ENCODE assay signal across 8 cellular contexts in the genomic region with DNA sequence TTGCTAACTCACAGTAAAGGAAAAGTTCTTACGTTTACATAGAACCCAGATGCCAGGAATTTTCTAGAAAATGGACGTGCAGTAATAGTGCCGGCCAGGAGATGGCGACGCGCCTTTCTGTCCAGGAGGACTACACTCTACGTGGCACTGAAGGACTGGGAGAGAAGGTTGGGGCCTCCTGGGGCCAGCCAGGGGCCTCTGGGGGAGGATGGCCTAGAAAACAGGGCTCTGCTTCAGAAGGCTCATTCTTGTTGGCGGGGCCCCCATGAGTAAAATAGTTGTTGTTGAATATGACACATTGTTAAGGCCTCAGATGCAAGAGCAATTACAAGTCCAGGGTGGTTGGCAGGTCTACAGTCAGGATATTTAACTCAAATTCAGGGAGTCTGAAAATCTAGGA.
A peak's percentile ranks its signal among the peaks of the same experiment; 100 is the strongest.
DNase-seq lines count a peak whose midpoint lies in the region; ATAC-seq and TF ChIP-seq lines count a peak whose summit lies in the region.

No MANE protein-coding gene starts in this region.

- DNase-seq in GM10248 (ENCODE audit: extremely low spot score) (peak; percentile 68), RKO (ENCODE audit: low spot score) (peak; percentile 12), Right ventricle myocardium superior (peak; percentile 69), sciatic nerve (ENCODE audit: low spot score) (peak; percentile 78), A172 (ENCODE audit: low spot score) (no peak)
- peak; percentile 57 for DNase-seq in activated naive CD4-positive, alpha-beta T cell treated with anti-CD3 and anti-CD28 coated beads, Interleukin-2, amount 50 U/mL, for 16 hours
- DNase-seq in NK-92 treated with Interleukin-12 subunit alpha and Interleukin-12 subunit beta, amount 100 ng/mL, for 24 hours (lab: John Stamatoyannopoulos, UW): no peak

- CTCF ChIA-PET in GM10248 (lab: Yijun Ruan, JAX): interaction anchor here (0.9 to 2.6 kb wide), 10 partner anchors 15 to 739 kb away, joined by 3 to 12 read pairs (median 4); no protein-coding TSS in a partner anchor

- POLR2A ChIA-PET in GM10248 (lab: Yijun Ruan, JAX): no interaction called here

- TF ChIP-seq CTCF in GM10248 (IDR thresholded peaks at IDR 0.05; ENCODE audit: control extremely low read depth, extremely low read depth, low read depth, missing control alignments): peak; percentile 87

- intact Hi-C loops in Right ventricle myocardium superior (cut with DNase I): loop anchor here (5.0 kb wide), 1 partner anchor 190 kb away; a partner anchor contains a TSS
- intact Hi-C loops in sciatic nerve (cut with DNase I): no loop called here

- ATAC-seq in HG03095 (IDR thresholded peaks at IDR 0.05; ENCODE audit: unreplicated experiment) (peak; percentile 46), Right ventricle myocardium superior (ENCODE audit: poor library complexity) (peak; percentile 60), sciatic nerve (peak; percentile 83)

Comparison
In these comparisons a context has a peak if more than half of its experiments do, and no peak if none do; other contexts are left out.
1. DNase-seq: peak in GM10248 (single experiment), RKO (single experiment), activated naive CD4-positive, alpha-beta T cell treated with anti-CD3 and anti-CD28 coated beads, Interleukin-2, amount 50 U/mL, for 16 hours (single experiment), Right ventricle myocardium superior (single experiment) and sciatic nerve (single experiment); none in A172 (single experiment) and NK-92 treated with Interleukin-12 subunit alpha and Interleukin-12 subunit beta, amount 100 ng/mL, for 24 hours (single experiment).
2. Peak in every context shown above with its lines, with median percentiles within 50 percentile points of each other: ATAC-seq.